Comparison of ENCODE assay signal across 1 cellular context in genomic region chr19:32675720-32676185, GRCh38.
TF ChIP-seq lines count a peak whose summit lies in the region.

TSS of gene RGS9BP (plus strand) at chr19:32675848. CDS start at chr19:32676264, 416 bp downstream.

TF ChIP-seq in A549, 52 proteins besides CTCF, POLR2A, EP300 and RAD21 (continued from another document):
- TF ChIP-seq HMGXB4 (CRISPR knock-in tag; IDR thresholded peaks at IDR 0.05; ENCODE audit: borderline replicate concordance) (no peak), PHF8 (IDR thresholded peaks at IDR 0.05; ENCODE audit: borderline replicate concordance, low read depth) (0 out of 2 replicates have a peak, but pooled peaks have one; percentile 4), CBX2 (IDR thresholded peaks at IDR 0.05; ENCODE audit: borderline replicate concordance, low read depth) (no peak), EHMT2 (IDR thresholded peaks at IDR 0.05; ENCODE audit: low read depth) (no peak), KDM1A (IDR thresholded peaks at IDR 0.05; ENCODE audit: low read depth) (no peak), HOXA7 (CRISPR knock-in tag; IDR thresholded peaks at IDR 0.05) (no peak), MAX (IDR thresholded peaks at IDR 0.05) (no peak), RNF2 (IDR thresholded peaks at IDR 0.05; ENCODE audit: borderline replicate concordance, low read depth) (peak; percentile 92), GATA3 (IDR thresholded peaks at IDR 0.05; ENCODE audit: borderline replicate concordance) (no peak), JUNB (IDR thresholded peaks at IDR 0.05) (no peak), ATOH8 (CRISPR knock-in tag; IDR thresholded peaks at IDR 0.05; ENCODE audit: low read depth) (no peak), FOSL2 (IDR thresholded peaks at IDR 0.05) (no peak), FOSL2 (CRISPR knock-in tag; IDR thresholded peaks at IDR 0.05) (no peak), TFCP2L1 (CRISPR knock-in tag; IDR thresholded peaks at IDR 0.05) (no peak), ZSCAN20 (CRISPR knock-in tag; IDR thresholded peaks at IDR 0.05) (no peak), ELK1 (IDR thresholded peaks at IDR 0.05; ENCODE audit: low read depth, low read length) (0 out of 2 replicates have a peak, but pooled peaks have one; percentile 14), HEYL (CRISPR knock-in tag; IDR thresholded peaks at IDR 0.05) (no peak), EHF (CRISPR knock-in tag; IDR thresholded peaks at IDR 0.05) (no peak), SREBF2 (IDR thresholded peaks at IDR 0.05) (no peak), HOXB13 (CRISPR knock-in tag; IDR thresholded peaks at IDR 0.05; ENCODE audit: low read depth) (no peak), CBX8 (IDR thresholded peaks at IDR 0.05) (no peak), MAFK (IDR thresholded peaks at IDR 0.05; ENCODE audit: partially characterized antibody) (no peak), USF2 (IDR thresholded peaks at IDR 0.05) (peak; percentile 93), RARB (CRISPR knock-in tag; IDR thresholded peaks at IDR 0.05) (no peak), CEBPB (IDR thresholded peaks at IDR 0.05) (no peak), SMC3 (IDR thresholded peaks at IDR 0.05) (no peak), CHD2 (IDR thresholded peaks at IDR 0.05; ENCODE audit: low read length, partially characterized antibody) (no peak), KDM5A (IDR thresholded peaks at IDR 0.05) (no peak), HDAC2 (IDR thresholded peaks at IDR 0.05) (0 out of 2 replicates have a peak, but pooled peaks have one; percentile 38), ESRRA (IDR thresholded peaks at IDR 0.05; ENCODE audit: borderline replicate concordance, low read length) (no peak), BCL3 (IDR thresholded peaks at IDR 0.05) (no peak), HOXB5 (CRISPR knock-in tag; IDR thresholded peaks at IDR 0.05) (peak; percentile 39; the same call in 1 of the 2 replicates), NPAS2 (CRISPR knock-in tag; IDR thresholded peaks at IDR 0.05; ENCODE audit: borderline replicate concordance) (no peak), BHLHE40 (IDR thresholded peaks at IDR 0.05; ENCODE audit: low read depth, low read length) (no peak), HES2 (IDR thresholded peaks at IDR 0.05) (no peak), NFE2L2 (conservative IDR thresholded peaks at IDR 0.05; ENCODE audit: low read length) (no peak), NR3C1 (IDR thresholded peaks at IDR 0.05) (no peak)
